Comparison of ENCODE assay signal across 8 cellular contexts in the genomic region with DNA sequence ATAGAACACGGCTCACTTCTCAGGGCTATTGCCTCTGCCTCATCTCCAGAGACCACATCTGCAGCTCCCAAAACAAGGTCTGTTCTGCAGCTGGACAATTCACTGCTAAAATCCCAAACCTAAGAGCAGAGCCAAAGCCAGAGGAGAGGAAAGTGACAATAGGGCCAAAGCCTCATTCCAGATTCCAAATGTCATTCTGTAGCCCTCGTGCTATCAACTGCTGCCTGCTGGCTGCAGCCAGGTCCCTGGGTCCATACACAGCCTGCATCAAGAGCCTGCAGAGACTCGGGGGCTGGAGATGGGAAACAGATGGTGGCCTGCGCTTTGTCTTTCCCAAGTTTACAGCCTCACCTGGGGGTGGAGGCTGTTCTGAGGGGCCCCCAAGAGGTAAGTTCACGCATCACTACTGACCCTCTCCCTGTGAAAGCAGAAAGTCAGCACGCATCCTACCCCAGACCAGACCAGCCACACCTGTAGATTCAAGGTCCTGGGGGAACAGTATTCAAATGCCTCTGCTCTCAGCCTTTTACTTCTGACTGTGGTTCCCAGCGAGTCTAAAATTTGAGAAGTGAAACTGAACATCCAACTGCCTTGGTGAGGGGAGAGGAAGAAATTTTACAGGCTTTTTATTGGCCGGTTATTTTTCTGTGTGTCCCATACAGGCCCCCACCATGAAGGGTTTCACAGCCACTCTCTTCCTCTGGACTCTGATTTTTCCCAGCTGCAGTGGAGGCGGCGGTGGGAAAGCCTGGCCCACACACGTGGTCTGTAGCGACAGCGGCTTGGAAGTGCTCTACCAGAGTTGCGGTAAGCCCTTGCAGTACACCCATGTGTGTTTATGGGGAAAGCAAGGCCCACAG. TPM values are rescaled to one million over a fixed set of nuclear protein-coding genes. Genes with fewer than 3 reads are reported as not detected.
DNase-seq lines count a peak whose midpoint lies in the region; ATAC-seq and TF ChIP-seq lines count a peak whose summit lies in the region.

Gene LY86 (plus strand): TSS at position 657 of the 860 bp plus-strand sequence. CDS start 15 bp downstream, at position 672.

- H3K27me3 Mint-ChIP-seq in HFFc6 (ENCODE audit: insufficient read depth), result no peaks in the 10 kb centered on the region

- H3K4me3 ChIP-seq in coronary artery, result peak within 1 kb of the TSS; percentile 38

- ATAC-seq in GM19467 (IDR thresholded peaks at IDR 0.05; ENCODE audit: unreplicated experiment) (peak; percentile 44), HG03469 (IDR thresholded peaks at IDR 0.05; ENCODE audit: unreplicated experiment) (peak; percentile 30)

- no peaks in the 10 kb centered on the region for H3K4me1 Mint-ChIP-seq in HFFc6 (ENCODE audit: low read depth)

- H3K27ac ChIP-seq in coronary artery (peak within 1 kb of the TSS in 1 of 2 donors; percentile 52), temporal lobe (ENCODE audit: low read depth, low read length) (peak within 1 kb of the TSS; percentile 61)

- H3K36me3 Mint-ChIP-seq in HFFc6 (ENCODE audit: low read depth), result no peaks in the 10 kb centered on the region

- TF ChIP-seq CTCF in GM10266 (IDR thresholded peaks at IDR 0.05; ENCODE audit: control insufficient read depth, insufficient read depth, low read depth, missing control alignments) (no peak), coronary artery (IDR thresholded peaks at IDR 0.05) (no peak), HFFc6 (IDR thresholded peaks at IDR 0.05) (no peak)

- no peak within 1 kb of the TSS for H3K27ac Mint-ChIP-seq in HFFc6

- DNase-seq in GM10266 (ENCODE audit: extremely low spot score), result peak; percentile 56
- no peak for DNase-seq in coronary artery (ENCODE audit: low spot score)
- no peak for DNase-seq in kidney glomerular epithelial cell (lab: John Stamatoyannopoulos, UW)
- no peak for DNase-seq in NCI-H1048 (lab: John Stamatoyannopoulos, UW)
- no peak for DNase-seq in HFFc6

- H3K4me3 Mint-ChIP-seq in HFFc6, result no peak within 1 kb of the TSS

- H3K9me3 Mint-ChIP-seq in HFFc6, result peaks cover 54% of the 10 kb centered on the region

RNA-seq across cellular contexts. Expression of gene LY86, which starts in this region (rescaled TPM):
- 2.0 TPM for total RNA-seq in temporal lobe
- not detected for total RNA-seq in HFFc6 (2021; fragmentation: NEBNext Ultra II Directional; extraction: Animal tissue kit (Norgen Biotek cat#: 25700))
